Comparison of ENCODE assay signal across 1 cellular context in the genomic region with DNA sequence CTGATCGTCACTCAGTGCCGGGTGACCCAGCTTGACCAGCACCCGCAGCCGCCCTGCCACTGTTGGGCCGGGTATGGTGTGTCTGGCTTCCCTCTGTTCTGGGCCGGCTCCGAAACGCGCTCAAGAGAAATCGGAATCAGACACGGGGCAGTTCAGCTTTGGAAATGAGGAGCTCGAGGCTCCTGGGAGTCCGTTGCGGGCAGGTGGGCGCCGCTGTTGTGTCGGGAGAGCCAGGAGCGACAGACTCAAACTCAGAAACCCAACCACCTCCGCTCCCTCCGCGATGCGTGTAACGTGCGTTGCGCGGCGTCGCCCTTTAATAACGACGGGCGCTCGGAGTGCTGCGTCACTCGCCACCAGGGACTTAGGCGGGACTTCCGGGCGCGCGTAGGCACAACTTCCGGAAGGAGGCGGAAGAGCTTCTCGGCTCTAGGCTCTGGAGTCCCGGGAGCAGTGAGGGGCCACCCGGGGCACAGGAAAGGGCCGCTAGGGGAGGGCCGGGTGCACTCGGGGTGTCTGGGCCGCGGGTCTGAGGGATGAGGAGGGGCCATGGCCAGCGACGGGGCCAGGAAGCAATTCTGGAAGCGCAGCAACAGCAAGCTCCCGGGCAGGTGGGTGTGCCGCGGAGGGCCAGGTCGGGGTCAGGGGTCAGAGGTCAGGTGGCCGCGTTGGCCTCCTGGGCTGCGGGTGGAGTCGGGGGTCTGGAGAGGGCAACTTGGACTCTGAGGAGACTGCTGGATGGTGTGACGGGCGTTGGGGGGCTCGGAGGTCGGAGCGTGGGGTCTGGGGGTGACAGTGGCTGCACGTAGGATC.
A peak's percentile ranks its signal among the peaks of the same experiment; 100 is the strongest.
TF ChIP-seq lines count a peak whose summit lies in the region.

A gene with protein sequence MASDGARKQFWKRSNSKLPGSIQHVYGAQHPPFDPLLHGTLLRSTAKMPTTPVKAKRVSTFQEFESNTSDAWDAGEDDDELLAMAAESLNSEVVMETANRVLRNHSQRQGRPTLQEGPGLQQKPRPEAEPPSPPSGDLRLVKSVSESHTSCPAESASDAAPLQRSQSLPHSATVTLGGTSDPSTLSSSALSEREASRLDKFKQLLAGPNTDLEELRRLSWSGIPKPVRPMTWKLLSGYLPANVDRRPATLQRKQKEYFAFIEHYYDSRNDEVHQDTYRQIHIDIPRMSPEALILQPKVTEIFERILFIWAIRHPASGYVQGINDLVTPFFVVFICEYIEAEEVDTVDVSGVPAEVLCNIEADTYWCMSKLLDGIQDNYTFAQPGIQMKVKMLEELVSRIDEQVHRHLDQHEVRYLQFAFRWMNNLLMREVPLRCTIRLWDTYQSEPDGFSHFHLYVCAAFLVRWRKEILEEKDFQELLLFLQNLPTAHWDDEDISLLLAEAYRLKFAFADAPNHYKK (plus strand): TSS at position 413 of the 813 bp plus-strand sequence. CDS start 137 bp downstream, at position 550.

TF ChIP-seq in HEK293, 187 proteins besides CTCF, POLR2A, EP300 and RAD21 (continued from another document and continues in another):
- TF ChIP-seq, protein P1, sequence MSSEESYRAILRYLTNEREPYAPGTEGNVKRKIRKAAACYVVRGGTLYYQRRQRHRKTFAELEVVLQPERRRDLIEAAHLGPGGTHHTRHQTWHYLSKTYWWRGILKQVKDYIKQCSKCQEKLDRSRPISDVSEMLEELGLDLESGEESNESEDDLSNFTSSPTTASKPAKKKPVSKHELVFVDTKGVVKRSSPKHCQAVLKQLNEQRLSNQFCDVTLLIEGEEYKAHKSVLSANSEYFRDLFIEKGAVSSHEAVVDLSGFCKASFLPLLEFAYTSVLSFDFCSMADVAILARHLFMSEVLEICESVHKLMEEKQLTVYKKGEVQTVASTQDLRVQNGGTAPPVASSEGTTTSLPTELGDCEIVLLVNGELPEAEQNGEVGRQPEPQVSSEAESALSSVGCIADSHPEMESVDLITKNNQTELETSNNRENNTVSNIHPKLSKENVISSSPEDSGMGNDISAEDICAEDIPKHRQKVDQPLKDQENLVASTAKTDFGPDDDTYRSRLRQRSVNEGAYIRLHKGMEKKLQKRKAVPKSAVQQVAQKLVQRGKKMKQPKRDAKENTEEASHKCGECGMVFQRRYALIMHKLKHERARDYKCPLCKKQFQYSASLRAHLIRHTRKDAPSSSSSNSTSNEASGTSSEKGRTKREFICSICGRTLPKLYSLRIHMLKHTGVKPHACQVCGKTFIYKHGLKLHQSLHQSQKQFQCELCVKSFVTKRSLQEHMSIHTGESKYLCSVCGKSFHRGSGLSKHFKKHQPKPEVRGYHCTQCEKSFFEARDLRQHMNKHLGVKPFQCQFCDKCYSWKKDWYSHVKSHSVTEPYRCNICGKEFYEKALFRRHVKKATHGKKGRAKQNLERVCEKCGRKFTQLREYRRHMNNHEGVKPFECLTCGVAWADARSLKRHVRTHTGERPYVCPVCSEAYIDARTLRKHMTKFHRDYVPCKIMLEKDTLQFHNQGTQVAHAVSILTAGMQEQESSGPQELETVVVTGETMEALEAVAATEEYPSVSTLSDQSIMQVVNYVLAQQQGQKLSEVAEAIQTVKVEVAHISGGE (tag by site-specific recombination; conservative IDR thresholded peaks at IDR 0.05; ENCODE audit: low read depth) = peak; percentile 90
- TF ChIP-seq ZNF701 (tag by site-specific recombination; IDR thresholded peaks at IDR 0.05) (0 out of 2 replicates have a peak, but pooled peaks have one; percentile 25), ZFHX2 (tag by site-specific recombination; conservative IDR thresholded peaks at IDR 0.05) (peak; percentile 68), ZFP41 (tag by site-specific recombination; IDR thresholded peaks at IDR 0.05; ENCODE audit: borderline replicate concordance) (no peak), ZBTB17 (tag by site-specific recombination; IDR thresholded peaks at IDR 0.05) (peak; percentile 83), ZNF747 (tag by site-specific recombination; IDR thresholded peaks at IDR 0.05) (no peak), KLF8 (tag by site-specific recombination; IDR thresholded peaks at IDR 0.05) (peak; percentile 86), ZNF266 (tag by site-specific recombination; IDR thresholded peaks at IDR 0.05; ENCODE audit: low read depth) (no peak), ZNF140 (tag by site-specific recombination; IDR thresholded peaks at IDR 0.05) (no peak), BCL11A (tag by site-specific recombination; IDR thresholded peaks at IDR 0.05; ENCODE audit: low read depth) (peak; percentile 100), MZF1 (tag by site-specific recombination; IDR thresholded peaks at IDR 0.05; ENCODE audit: borderline replicate concordance) (no peak), ZNF324 (tag by site-specific recombination; IDR thresholded peaks at IDR 0.05) (peak; percentile 39; the same call in 1 of the 2 replicates), ZBTB21 (tag by site-specific recombination; IDR thresholded peaks at IDR 0.05) (peak; percentile 96), ZXDB (tag by site-specific recombination; IDR thresholded peaks at IDR 0.05) (peak; percentile 92), GFI1B (tag by site-specific recombination; IDR thresholded peaks at IDR 0.05) (0 out of 2 replicates have a peak, but pooled peaks have one; percentile 33), HOXA7 (CRISPR knock-in tag; IDR thresholded peaks at IDR 0.05; ENCODE audit: borderline replicate concordance) (no peak), ZNF629 (tag by site-specific recombination; IDR thresholded peaks at IDR 0.05) (peak; percentile 98), HOXD13 (CRISPR knock-in tag; IDR thresholded peaks at IDR 0.05; ENCODE audit: borderline replicate concordance) (0 out of 2 replicates have a peak, but pooled peaks have one; percentile 46), KLF16 (tag by site-specific recombination; IDR thresholded peaks at IDR 0.05) (peak; percentile 72), ZNF24 (tag by site-specific recombination; IDR thresholded peaks at IDR 0.05) (peak; percentile 48), ZNF335 (tag by site-specific recombination; conservative IDR thresholded peaks at IDR 0.05) (peak; percentile 92), ZNF555 (tag by site-specific recombination; conservative IDR thresholded peaks at IDR 0.05) (no peak), MYNN (tag by site-specific recombination; IDR thresholded peaks at IDR 0.05; ENCODE audit: borderline replicate concordance) (no peak), ZNF341 (tag by site-specific recombination; IDR thresholded peaks at IDR 0.05; ENCODE audit: low read depth) (peak; percentile 65)
- TF ChIP-seq, protein P2, sequence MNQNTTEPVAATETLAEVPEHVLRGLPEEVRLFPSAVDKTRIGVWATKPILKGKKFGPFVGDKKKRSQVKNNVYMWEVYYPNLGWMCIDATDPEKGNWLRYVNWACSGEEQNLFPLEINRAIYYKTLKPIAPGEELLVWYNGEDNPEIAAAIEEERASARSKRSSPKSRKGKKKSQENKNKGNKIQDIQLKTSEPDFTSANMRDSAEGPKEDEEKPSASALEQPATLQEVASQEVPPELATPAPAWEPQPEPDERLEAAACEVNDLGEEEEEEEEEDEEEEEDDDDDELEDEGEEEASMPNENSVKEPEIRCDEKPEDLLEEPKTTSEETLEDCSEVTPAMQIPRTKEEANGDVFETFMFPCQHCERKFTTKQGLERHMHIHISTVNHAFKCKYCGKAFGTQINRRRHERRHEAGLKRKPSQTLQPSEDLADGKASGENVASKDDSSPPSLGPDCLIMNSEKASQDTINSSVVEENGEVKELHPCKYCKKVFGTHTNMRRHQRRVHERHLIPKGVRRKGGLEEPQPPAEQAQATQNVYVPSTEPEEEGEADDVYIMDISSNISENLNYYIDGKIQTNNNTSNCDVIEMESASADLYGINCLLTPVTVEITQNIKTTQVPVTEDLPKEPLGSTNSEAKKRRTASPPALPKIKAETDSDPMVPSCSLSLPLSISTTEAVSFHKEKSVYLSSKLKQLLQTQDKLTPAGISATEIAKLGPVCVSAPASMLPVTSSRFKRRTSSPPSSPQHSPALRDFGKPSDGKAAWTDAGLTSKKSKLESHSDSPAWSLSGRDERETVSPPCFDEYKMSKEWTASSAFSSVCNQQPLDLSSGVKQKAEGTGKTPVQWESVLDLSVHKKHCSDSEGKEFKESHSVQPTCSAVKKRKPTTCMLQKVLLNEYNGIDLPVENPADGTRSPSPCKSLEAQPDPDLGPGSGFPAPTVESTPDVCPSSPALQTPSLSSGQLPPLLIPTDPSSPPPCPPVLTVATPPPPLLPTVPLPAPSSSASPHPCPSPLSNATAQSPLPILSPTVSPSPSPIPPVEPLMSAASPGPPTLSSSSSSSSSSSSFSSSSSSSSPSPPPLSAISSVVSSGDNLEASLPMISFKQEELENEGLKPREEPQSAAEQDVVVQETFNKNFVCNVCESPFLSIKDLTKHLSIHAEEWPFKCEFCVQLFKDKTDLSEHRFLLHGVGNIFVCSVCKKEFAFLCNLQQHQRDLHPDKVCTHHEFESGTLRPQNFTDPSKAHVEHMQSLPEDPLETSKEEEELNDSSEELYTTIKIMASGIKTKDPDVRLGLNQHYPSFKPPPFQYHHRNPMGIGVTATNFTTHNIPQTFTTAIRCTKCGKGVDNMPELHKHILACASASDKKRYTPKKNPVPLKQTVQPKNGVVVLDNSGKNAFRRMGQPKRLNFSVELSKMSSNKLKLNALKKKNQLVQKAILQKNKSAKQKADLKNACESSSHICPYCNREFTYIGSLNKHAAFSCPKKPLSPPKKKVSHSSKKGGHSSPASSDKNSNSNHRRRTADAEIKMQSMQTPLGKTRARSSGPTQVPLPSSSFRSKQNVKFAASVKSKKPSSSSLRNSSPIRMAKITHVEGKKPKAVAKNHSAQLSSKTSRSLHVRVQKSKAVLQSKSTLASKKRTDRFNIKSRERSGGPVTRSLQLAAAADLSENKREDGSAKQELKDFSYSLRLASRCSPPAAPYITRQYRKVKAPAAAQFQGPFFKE (tag by site-specific recombination; IDR thresholded peaks at IDR 0.05; ENCODE audit: borderline replicate concordance) = 0 out of 2 replicates have a peak, but pooled peaks have one; percentile 68
- TF ChIP-seq, protein P3, sequence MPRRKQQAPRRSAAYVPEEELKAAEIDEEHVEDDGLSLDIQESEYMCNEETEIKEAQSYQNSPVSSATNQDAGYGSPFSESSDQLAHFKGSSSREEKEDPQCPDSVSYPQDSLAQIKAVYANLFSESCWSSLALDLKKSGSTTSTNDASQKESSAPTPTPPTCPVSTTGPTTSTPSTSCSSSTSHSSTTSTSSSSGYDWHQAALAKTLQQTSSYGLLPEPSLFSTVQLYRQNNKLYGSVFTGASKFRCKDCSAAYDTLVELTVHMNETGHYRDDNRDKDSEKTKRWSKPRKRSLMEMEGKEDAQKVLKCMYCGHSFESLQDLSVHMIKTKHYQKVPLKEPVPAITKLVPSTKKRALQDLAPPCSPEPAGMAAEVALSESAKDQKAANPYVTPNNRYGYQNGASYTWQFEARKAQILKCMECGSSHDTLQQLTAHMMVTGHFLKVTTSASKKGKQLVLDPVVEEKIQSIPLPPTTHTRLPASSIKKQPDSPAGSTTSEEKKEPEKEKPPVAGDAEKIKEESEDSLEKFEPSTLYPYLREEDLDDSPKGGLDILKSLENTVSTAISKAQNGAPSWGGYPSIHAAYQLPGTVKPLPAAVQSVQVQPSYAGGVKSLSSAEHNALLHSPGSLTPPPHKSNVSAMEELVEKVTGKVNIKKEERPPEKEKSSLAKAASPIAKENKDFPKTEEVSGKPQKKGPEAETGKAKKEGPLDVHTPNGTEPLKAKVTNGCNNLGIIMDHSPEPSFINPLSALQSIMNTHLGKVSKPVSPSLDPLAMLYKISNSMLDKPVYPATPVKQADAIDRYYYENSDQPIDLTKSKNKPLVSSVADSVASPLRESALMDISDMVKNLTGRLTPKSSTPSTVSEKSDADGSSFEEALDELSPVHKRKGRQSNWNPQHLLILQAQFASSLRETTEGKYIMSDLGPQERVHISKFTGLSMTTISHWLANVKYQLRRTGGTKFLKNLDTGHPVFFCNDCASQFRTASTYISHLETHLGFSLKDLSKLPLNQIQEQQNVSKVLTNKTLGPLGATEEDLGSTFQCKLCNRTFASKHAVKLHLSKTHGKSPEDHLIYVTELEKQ (tag by site-specific recombination; IDR thresholded peaks at IDR 0.05; ENCODE audit: borderline replicate concordance) = no peak
- TF ChIP-seq, protein P4, sequence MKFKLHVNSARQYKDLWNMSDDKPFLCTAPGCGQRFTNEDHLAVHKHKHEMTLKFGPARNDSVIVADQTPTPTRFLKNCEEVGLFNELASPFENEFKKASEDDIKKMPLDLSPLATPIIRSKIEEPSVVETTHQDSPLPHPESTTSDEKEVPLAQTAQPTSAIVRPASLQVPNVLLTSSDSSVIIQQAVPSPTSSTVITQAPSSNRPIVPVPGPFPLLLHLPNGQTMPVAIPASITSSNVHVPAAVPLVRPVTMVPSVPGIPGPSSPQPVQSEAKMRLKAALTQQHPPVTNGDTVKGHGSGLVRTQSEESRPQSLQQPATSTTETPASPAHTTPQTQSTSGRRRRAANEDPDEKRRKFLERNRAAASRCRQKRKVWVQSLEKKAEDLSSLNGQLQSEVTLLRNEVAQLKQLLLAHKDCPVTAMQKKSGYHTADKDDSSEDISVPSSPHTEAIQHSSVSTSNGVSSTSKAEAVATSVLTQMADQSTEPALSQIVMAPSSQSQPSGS (tag by site-specific recombination; IDR thresholded peaks at IDR 0.05; ENCODE audit: low read depth) = no peak
- TF ChIP-seq, protein P5, sequence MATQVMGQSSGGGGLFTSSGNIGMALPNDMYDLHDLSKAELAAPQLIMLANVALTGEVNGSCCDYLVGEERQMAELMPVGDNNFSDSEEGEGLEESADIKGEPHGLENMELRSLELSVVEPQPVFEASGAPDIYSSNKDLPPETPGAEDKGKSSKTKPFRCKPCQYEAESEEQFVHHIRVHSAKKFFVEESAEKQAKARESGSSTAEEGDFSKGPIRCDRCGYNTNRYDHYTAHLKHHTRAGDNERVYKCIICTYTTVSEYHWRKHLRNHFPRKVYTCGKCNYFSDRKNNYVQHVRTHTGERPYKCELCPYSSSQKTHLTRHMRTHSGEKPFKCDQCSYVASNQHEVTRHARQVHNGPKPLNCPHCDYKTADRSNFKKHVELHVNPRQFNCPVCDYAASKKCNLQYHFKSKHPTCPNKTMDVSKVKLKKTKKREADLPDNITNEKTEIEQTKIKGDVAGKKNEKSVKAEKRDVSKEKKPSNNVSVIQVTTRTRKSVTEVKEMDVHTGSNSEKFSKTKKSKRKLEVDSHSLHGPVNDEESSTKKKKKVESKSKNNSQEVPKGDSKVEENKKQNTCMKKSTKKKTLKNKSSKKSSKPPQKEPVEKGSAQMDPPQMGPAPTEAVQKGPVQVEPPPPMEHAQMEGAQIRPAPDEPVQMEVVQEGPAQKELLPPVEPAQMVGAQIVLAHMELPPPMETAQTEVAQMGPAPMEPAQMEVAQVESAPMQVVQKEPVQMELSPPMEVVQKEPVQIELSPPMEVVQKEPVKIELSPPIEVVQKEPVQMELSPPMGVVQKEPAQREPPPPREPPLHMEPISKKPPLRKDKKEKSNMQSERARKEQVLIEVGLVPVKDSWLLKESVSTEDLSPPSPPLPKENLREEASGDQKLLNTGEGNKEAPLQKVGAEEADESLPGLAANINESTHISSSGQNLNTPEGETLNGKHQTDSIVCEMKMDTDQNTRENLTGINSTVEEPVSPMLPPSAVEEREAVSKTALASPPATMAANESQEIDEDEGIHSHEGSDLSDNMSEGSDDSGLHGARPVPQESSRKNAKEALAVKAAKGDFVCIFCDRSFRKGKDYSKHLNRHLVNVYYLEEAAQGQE (tag by site-specific recombination; IDR thresholded peaks at IDR 0.05) = no peak
- TF ChIP-seq, protein P6, sequence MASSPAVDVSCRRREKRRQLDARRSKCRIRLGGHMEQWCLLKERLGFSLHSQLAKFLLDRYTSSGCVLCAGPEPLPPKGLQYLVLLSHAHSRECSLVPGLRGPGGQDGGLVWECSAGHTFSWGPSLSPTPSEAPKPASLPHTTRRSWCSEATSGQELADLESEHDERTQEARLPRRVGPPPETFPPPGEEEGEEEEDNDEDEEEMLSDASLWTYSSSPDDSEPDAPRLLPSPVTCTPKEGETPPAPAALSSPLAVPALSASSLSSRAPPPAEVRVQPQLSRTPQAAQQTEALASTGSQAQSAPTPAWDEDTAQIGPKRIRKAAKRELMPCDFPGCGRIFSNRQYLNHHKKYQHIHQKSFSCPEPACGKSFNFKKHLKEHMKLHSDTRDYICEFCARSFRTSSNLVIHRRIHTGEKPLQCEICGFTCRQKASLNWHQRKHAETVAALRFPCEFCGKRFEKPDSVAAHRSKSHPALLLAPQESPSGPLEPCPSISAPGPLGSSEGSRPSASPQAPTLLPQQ (tag by site-specific recombination; IDR thresholded peaks at IDR 0.05) = peak; percentile 18; the same call in 1 of the 2 replicates
